ENCODE assay signal across 1 cellular context in genomic region chr2:240183370-240184197, GRCh38.
TF ChIP-seq lines count a peak whose summit lies in the region.

No MANE protein-coding gene starts in this region.

TF ChIP-seq in HepG2, 621 proteins besides CTCF, POLR2A, EP300 and RAD21 (continued from another document):
- TF ChIP-seq MAX (IDR thresholded peaks at IDR 0.05) (no peak), ZNF101 (CRISPR knock-in tag; IDR thresholded peaks at IDR 0.05; ENCODE audit: borderline replicate concordance, low read depth) (no peak), ELF1 (CRISPR knock-in tag; IDR thresholded peaks at IDR 0.05) (peak; percentile 26; the same call in 1 of the 2 replicates), IRF1 (CRISPR knock-in tag; IDR thresholded peaks at IDR 0.05; ENCODE audit: low read depth) (no peak)
